Comparison of ENCODE assay signal across 29 cellular contexts in the genomic region with DNA sequence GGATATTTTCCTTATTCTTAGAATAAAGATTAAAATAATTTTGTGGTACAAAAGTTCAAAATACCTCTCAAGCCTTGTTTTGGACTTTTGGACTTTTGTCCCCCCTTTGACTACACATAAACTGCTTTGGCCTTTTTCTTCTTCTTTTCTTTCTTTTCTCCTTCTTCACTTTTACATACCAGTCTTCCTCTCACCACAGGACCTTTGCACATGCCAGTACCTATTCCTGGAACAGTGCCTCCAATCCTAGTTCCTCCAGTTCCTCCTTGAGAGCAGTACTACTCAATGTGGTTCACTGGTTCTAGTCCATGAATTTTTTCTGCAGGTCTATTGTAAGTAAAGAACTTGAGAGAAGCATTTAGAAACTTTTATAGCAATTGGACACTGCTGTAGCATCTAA.
"Had no signal": no experiment of that assay in that cellular context is flagged by ENCODE, and none has a peak within 500 bp of the region (broad histone marks: within the 10 kb centered on the region; RNA-seq: fewer than 3 reads in every experiment).

No MANE protein-coding gene starts in this region.

- H3K9me3 ChIP-seq: stomach, suprapubic skin, testis, thoracic aorta, thyroid gland, tibial artery, tibial nerve, transverse colon, upper lobe of left lung, upper lobe of right lung, uterus, vagina had no signal

- ATAC-seq: stimulated activated effector memory CD8-positive, alpha-beta T cell treated with anti-CD3 and anti-CD28 coated beads, Interleukin-12 subunit alpha, Interleukin-12 subunit beta, amount 100 ng/mL, for 72 hours; stimulated activated memory B cell treated with anti-CD40 and anti-IgM and Interleukin-4, amounts not matched to agents 10 μg/mL and 1 μg/mL and 100 μg/mL, for 72 hours; stimulated activated naive B cell treated with anti-CD40 and anti-IgM and Interleukin-4, amounts not matched to agents 10 μg/mL and 1 μg/mL and 100 μg/mL, for 72 hours; stimulated activated naive CD8-positive, alpha-beta T cell treated with anti-CD3 and anti-CD28 coated beads, Interleukin-15, amount 100 ng/mL, for 72 hours; stimulated activated naive CD8-positive, alpha-beta T cell treated with anti-CD3 and anti-CD28 coated beads, Interleukin-15, Interleukin-2, amounts not matched to agents 100 U/mL and 50 U/mL, for 24 hours; upper lobe of right lung had no signal

- H3K9me3 Mint-ChIP-seq: type B pancreatic cell had no signal

- DNase-seq: stimulated activated CD4-positive, alpha-beta T cell treated with anti-CD3 and anti-CD28 coated beads, Interleukin-2, amount 100 ng/mL, for 48 hours; stimulated activated CD4-positive, alpha-beta T cell treated with anti-CD3 and anti-CD28 coated beads, Interleukin-4, amount 100 ng/mL, for 1 hour; stimulated activated CD4-positive, alpha-beta T cell treated with anti-CD3 and anti-CD28 coated beads, Interleukin-4, amount 100 ng/mL, for 24 hours; stimulated activated CD4-positive, alpha-beta T cell treated with anti-CD3 and anti-CD28 coated beads, Interleukin-4, amount 100 ng/mL, for 4 hours; stimulated activated CD8-positive, alpha-beta memory T cell treated with anti-CD3 and anti-CD28 coated beads, Interleukin-4, amount 100 ng/mL, for 48 hours; stimulated activated naive B cell treated with anti-CD40 and anti-IgM and Interleukin-4, amounts not matched to agents 10 μg/mL and 1 μg/mL and 100 μg/mL, for 72 hours; stimulated activated naive CD4-positive, alpha-beta T cell; stimulated activated naive CD4-positive, alpha-beta T cell treated with Interleukin-2 at 50 U/mL for 16 hours; stimulated activated naive CD8-positive, alpha-beta T cell treated with anti-CD3 and anti-CD28 coated beads, Interleukin-15, amount 100 ng/mL, for 72 hours; stimulated activated naive CD8-positive, alpha-beta T cell treated with anti-CD3 and anti-CD28 coated beads, Interleukin-15, Interleukin-2, amounts not matched to agents 100 U/mL and 50 U/mL, for 24 hours; stomach; substantia nigra; testis; thyroid gland; tibial artery; transverse colon; trophoblast cell; upper lobe of left lung; upper lobe of right lung; uterus had no signal

- H3K27me3 Mint-ChIP-seq: stimulated activated memory B cell treated with anti-CD40 and anti-IgM and Interleukin-4, amounts not matched to agents 10 μg/mL and 1 μg/mL and 100 μg/mL, for 72 hours; stimulated activated naive B cell treated with anti-CD40 and anti-IgM and Interleukin-4, amounts not matched to agents 10 μg/mL and 1 μg/mL and 100 μg/mL, for 72 hours had no signal

- H3K4me3 Mint-ChIP-seq: stimulated activated effector memory CD8-positive, alpha-beta T cell treated with anti-CD3 and anti-CD28 coated beads, Interleukin-12 subunit alpha, Interleukin-12 subunit beta, amount 100 ng/mL, for 72 hours; stimulated activated memory B cell treated with anti-CD40 and anti-IgM and Interleukin-4, amounts not matched to agents 10 μg/mL and 1 μg/mL and 100 μg/mL, for 72 hours; stimulated activated naive B cell treated with anti-CD40 and anti-IgM and Interleukin-4, amounts not matched to agents 10 μg/mL and 1 μg/mL and 100 μg/mL, for 72 hours; stimulated activated naive CD8-positive, alpha-beta T cell treated with anti-CD3 and anti-CD28 coated beads, Interleukin-15, amount 100 ng/mL, for 72 hours; stimulated activated naive CD8-positive, alpha-beta T cell treated with anti-CD3 and anti-CD28 coated beads, Interleukin-15, Interleukin-2, amounts not matched to agents 100 ng/mL and 50 ng/mL, for 24 hours; type B pancreatic cell had no signal

- H3K27ac Mint-ChIP-seq: stimulated activated effector memory CD8-positive, alpha-beta T cell treated with anti-CD3 and anti-CD28 coated beads, Interleukin-12 subunit alpha, Interleukin-12 subunit beta, amount 100 ng/mL, for 72 hours; stimulated activated memory B cell treated with anti-CD40 and anti-IgM and Interleukin-4, amounts not matched to agents 10 μg/mL and 1 μg/mL and 100 μg/mL, for 72 hours; stimulated activated naive B cell treated with anti-CD40 and anti-IgM and Interleukin-4, amounts not matched to agents 10 μg/mL and 1 μg/mL and 100 μg/mL, for 72 hours; stimulated activated naive CD8-positive, alpha-beta T cell treated with anti-CD3 and anti-CD28 coated beads, Interleukin-15, amount 100 ng/mL, for 72 hours; stimulated activated naive CD8-positive, alpha-beta T cell treated with anti-CD3 and anti-CD28 coated beads, Interleukin-15, Interleukin-2, amounts not matched to agents 100 ng/mL and 50 ng/mL, for 24 hours; type B pancreatic cell had no signal

- H3K36me3 Mint-ChIP-seq: stimulated activated effector memory CD8-positive, alpha-beta T cell treated with anti-CD3 and anti-CD28 coated beads, Interleukin-12 subunit alpha, Interleukin-12 subunit beta, amount 100 ng/mL, for 72 hours; stimulated activated memory B cell treated with anti-CD40 and anti-IgM and Interleukin-4, amounts not matched to agents 10 μg/mL and 1 μg/mL and 100 μg/mL, for 72 hours; stimulated activated naive B cell treated with anti-CD40 and anti-IgM and Interleukin-4, amounts not matched to agents 10 μg/mL and 1 μg/mL and 100 μg/mL, for 72 hours; type B pancreatic cell had no signal

- H3K4me1 Mint-ChIP-seq: stimulated activated effector memory CD8-positive, alpha-beta T cell treated with anti-CD3 and anti-CD28 coated beads, Interleukin-12 subunit alpha, Interleukin-12 subunit beta, amount 100 ng/mL, for 72 hours; stimulated activated memory B cell treated with anti-CD40 and anti-IgM and Interleukin-4, amounts not matched to agents 10 μg/mL and 1 μg/mL and 100 μg/mL, for 72 hours; stimulated activated naive CD8-positive, alpha-beta T cell treated with anti-CD3 and anti-CD28 coated beads, Interleukin-15, amount 100 ng/mL, for 72 hours had no signal

- H3K27ac ChIP-seq: stomach, suprapubic skin, testis, thyroid gland, tibial nerve, transverse colon, upper lobe of left lung, upper lobe of right lung, uterus, vagina had no signal

- H3K4me1 ChIP-seq: stomach, suprapubic skin, testis, thyroid gland, transverse colon, upper lobe of left lung, upper lobe of right lung, uterus, vagina had no signal

- FAIRE-seq: urothelium cell line had no signal

- H3K27me3 ChIP-seq: stomach, suprapubic skin, testis, thyroid gland, tibial artery, tibial nerve, transverse colon, upper lobe of left lung, upper lobe of right lung, uterus, vagina had no signal

- H3K36me3 ChIP-seq: stomach, suprapubic skin, thoracic aorta, thyroid gland, tibial artery, transverse colon, upper lobe of left lung, upper lobe of right lung, uterus, vagina had no signal

- H3K4me3 ChIP-seq: stomach, suprapubic skin, testis, thoracic aorta, thyroid gland, tibial artery, tibial nerve, transverse colon, upper lobe of left lung, upper lobe of right lung, uterus, vagina had no signal
